In genomic region chr2:184599875-184600227, GRCh38 we compare ENCODE assay signal across 1 cellular context.
TF ChIP-seq lines count a peak whose summit lies in the region.

No MANE protein-coding gene starts in this region.

TF ChIP-seq in K562, 482 proteins besides CTCF, POLR2A, EP300 and RAD21:
- no peak for TF ChIP-seq KDM2B (CRISPR knock-in tag; IDR thresholded peaks at IDR 0.05)
- TF ChIP-seq, protein P1, sequence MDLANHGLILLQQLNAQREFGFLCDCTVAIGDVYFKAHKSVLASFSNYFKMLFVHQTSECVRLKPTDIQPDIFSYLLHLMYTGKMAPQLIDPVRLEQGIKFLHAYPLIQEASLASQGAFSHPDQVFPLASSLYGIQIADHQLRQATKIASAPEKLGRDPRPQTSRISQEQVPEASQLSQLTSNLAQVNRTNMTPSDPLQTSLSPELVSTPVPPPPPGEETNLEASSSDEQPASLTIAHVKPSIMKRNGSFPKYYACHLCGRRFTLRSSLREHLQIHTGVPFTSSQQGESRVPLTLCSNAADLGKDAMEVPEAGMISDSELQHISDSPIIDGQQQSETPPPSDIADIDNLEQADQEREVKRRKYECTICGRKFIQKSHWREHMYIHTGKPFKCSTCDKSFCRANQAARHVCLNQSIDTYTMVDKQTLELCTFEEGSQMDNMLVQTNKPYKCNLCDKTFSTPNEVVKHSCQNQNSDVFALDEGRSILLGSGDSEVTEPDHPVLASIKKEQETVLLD (IDR thresholded peaks at IDR 0.05) = no peak
- TF ChIP-seq NR2C2 (CRISPR knock-in tag; IDR thresholded peaks at IDR 0.05) = no peak
- no peak for TF ChIP-seq NR2C2 (tag; IDR thresholded peaks at IDR 0.05)
- TF ChIP-seq, protein P2, sequence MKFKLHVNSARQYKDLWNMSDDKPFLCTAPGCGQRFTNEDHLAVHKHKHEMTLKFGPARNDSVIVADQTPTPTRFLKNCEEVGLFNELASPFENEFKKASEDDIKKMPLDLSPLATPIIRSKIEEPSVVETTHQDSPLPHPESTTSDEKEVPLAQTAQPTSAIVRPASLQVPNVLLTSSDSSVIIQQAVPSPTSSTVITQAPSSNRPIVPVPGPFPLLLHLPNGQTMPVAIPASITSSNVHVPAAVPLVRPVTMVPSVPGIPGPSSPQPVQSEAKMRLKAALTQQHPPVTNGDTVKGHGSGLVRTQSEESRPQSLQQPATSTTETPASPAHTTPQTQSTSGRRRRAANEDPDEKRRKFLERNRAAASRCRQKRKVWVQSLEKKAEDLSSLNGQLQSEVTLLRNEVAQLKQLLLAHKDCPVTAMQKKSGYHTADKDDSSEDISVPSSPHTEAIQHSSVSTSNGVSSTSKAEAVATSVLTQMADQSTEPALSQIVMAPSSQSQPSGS (CRISPR knock-in tag; IDR thresholded peaks at IDR 0.05) = no peak
- no peak for TF ChIP-seq ZNF431 (CRISPR knock-in tag; IDR thresholded peaks at IDR 0.05)
- no peak for TF ChIP-seq SRSF7 (optimal IDR thresholded peaks at IDR 0.05; ENCODE audit: low read depth, low read length)
- no peak for TF ChIP-seq SP1 (CRISPR knock-in tag; IDR thresholded peaks at IDR 0.05)
- no peak for TF ChIP-seq PHF20 (IDR thresholded peaks at IDR 0.05; ENCODE audit: partially characterized antibody)
- no peak for TF ChIP-seq NELFE (IDR thresholded peaks at IDR 0.05; ENCODE audit: insufficient read depth, insufficient read length)
- TF ChIP-seq ZNF785 (CRISPR knock-in tag; IDR thresholded peaks at IDR 0.05) = no peak
- TF ChIP-seq, protein P3, sequence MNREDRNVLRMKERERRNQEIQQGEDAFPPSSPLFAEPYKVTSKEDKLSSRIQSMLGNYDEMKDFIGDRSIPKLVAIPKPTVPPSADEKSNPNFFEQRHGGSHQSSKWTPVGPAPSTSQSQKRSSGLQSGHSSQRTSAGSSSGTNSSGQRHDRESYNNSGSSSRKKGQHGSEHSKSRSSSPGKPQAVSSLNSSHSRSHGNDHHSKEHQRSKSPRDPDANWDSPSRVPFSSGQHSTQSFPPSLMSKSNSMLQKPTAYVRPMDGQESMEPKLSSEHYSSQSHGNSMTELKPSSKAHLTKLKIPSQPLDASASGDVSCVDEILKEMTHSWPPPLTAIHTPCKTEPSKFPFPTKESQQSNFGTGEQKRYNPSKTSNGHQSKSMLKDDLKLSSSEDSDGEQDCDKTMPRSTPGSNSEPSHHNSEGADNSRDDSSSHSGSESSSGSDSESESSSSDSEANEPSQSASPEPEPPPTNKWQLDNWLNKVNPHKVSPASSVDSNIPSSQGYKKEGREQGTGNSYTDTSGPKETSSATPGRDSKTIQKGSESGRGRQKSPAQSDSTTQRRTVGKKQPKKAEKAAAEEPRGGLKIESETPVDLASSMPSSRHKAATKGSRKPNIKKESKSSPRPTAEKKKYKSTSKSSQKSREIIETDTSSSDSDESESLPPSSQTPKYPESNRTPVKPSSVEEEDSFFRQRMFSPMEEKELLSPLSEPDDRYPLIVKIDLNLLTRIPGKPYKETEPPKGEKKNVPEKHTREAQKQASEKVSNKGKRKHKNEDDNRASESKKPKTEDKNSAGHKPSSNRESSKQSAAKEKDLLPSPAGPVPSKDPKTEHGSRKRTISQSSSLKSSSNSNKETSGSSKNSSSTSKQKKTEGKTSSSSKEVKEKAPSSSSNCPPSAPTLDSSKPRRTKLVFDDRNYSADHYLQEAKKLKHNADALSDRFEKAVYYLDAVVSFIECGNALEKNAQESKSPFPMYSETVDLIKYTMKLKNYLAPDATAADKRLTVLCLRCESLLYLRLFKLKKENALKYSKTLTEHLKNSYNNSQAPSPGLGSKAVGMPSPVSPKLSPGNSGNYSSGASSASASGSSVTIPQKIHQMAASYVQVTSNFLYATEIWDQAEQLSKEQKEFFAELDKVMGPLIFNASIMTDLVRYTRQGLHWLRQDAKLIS (CRISPR knock-in tag; IDR thresholded peaks at IDR 0.05) = no peak
- no peak for TF ChIP-seq EZH2 (IDR thresholded peaks at IDR 0.05; ENCODE audit: borderline replicate concordance, low read depth, low read length)
